1 cellular context compared by ENCODE assay signal in the genomic region with DNA sequence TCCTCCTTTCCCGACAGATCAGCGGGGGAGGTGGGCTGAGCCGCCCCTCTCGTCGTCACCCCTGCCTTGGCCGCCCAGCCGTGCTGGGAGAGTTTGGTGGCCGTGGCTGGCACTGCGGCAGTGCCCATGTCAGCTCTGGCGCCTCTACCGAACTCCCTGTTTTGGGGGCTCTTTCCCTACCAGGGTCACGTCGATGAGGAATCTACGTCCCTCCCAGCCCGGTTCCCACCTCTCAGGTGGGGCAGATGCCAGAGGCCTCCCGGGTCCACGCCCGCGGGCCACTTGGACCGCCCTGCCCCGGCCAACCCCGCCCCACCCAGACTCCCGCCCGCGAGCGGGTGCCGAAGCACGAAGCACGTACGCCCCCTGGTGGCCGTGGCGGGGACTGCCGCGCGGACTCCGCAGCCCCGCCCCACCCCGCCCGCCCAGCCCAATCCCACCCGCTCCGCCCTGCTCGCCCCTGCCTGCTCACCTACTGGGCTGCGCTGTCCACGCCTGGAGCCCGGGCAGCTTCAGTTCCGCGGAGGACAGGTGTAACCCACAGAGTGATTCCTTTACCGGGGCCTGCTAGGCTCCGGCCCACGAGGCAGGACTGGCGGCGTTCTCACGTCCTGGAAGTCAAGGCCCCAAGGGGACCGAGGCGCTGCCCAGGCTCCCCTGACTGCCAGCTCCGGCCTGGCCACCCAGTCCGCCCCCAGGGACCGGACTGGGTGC.
TF ChIP-seq lines count a peak whose summit lies in the region.

No MANE protein-coding gene starts in this region.

TF ChIP-seq in GM12878, 131 proteins besides CTCF, POLR2A, EP300 and RAD21 (continued from another document and continues in another):
- TF ChIP-seq, protein P1, sequence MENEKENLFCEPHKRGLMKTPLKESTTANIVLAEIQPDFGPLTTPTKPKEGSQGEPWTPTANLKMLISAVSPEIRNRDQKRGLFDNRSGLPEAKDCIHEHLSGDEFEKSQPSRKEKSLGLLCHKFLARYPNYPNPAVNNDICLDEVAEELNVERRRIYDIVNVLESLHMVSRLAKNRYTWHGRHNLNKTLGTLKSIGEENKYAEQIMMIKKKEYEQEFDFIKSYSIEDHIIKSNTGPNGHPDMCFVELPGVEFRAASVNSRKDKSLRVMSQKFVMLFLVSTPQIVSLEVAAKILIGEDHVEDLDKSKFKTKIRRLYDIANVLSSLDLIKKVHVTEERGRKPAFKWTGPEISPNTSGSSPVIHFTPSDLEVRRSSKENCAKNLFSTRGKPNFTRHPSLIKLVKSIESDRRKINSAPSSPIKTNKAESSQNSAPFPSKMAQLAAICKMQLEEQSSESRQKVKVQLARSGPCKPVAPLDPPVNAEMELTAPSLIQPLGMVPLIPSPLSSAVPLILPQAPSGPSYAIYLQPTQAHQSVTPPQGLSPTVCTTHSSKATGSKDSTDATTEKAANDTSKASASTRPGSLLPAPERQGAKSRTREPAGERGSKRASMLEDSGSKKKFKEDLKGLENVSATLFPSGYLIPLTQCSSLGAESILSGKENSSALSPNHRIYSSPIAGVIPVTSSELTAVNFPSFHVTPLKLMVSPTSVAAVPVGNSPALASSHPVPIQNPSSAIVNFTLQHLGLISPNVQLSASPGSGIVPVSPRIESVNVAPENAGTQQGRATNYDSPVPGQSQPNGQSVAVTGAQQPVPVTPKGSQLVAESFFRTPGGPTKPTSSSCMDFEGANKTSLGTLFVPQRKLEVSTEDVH (IDR thresholded peaks at IDR 0.05; ENCODE audit: low read depth, partially characterized antibody) = no peak
- TF ChIP-seq ZNF384 (IDR thresholded peaks at IDR 0.05; ENCODE audit: borderline replicate concordance, low read depth, low read length) (no peak), RFX5 (IDR thresholded peaks at IDR 0.05; ENCODE audit: low read depth, low read length) (no peak), SRF (IDR thresholded peaks at IDR 0.05; ENCODE audit: low read depth in 2 of 2, low read length in 2 of 2) (no peak), IKZF1 (conservative IDR thresholded peaks at IDR 0.05) (peak; percentile 41; the same call in 1 of the 2 replicates), BHLHE40 (IDR thresholded peaks at IDR 0.05; ENCODE audit: borderline replicate concordance in 1 of 2, low read depth in 2 of 2, low read length in 1 of 2) (no peak), ZNF622 (IDR thresholded peaks at IDR 0.05) (no peak), RCOR1 (conservative IDR thresholded peaks at IDR 0.05; ENCODE audit: low read depth, low read length) (no peak), TBL1XR1 (IDR thresholded peaks at IDR 0.05; ENCODE audit: low read depth, low read length) (no peak), GATAD2B (conservative IDR thresholded peaks at IDR 0.05; ENCODE audit: low read depth) (peak; percentile 84), HDAC2 (IDR thresholded peaks at IDR 0.05) (no peak), NR2F1 (conservative IDR thresholded peaks at IDR 0.05) (peak; percentile 55; the same call in 1 of the 2 replicates), NR2C1 (IDR thresholded peaks at IDR 0.05) (no peak), NRF1 (conservative IDR thresholded peaks at IDR 0.05; ENCODE audit: low read depth, low read length) (no peak), MEF2A (IDR thresholded peaks at IDR 0.05; ENCODE audit: insufficient read depth, low read depth, low read length) (no peak), ZSCAN29 (IDR thresholded peaks at IDR 0.05) (no peak), HDGF (IDR thresholded peaks at IDR 0.05) (no peak)
- TF ChIP-seq, protein P2, sequence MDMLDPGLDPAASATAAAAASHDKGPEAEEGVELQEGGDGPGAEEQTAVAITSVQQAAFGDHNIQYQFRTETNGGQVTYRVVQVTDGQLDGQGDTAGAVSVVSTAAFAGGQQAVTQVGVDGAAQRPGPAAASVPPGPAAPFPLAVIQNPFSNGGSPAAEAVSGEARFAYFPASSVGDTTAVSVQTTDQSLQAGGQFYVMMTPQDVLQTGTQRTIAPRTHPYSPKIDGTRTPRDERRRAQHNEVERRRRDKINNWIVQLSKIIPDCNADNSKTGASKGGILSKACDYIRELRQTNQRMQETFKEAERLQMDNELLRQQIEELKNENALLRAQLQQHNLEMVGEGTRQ (IDR thresholded peaks at IDR 0.05; ENCODE audit: borderline replicate concordance, low read depth, low read length) = no peak
- TF ChIP-seq, protein P3, sequence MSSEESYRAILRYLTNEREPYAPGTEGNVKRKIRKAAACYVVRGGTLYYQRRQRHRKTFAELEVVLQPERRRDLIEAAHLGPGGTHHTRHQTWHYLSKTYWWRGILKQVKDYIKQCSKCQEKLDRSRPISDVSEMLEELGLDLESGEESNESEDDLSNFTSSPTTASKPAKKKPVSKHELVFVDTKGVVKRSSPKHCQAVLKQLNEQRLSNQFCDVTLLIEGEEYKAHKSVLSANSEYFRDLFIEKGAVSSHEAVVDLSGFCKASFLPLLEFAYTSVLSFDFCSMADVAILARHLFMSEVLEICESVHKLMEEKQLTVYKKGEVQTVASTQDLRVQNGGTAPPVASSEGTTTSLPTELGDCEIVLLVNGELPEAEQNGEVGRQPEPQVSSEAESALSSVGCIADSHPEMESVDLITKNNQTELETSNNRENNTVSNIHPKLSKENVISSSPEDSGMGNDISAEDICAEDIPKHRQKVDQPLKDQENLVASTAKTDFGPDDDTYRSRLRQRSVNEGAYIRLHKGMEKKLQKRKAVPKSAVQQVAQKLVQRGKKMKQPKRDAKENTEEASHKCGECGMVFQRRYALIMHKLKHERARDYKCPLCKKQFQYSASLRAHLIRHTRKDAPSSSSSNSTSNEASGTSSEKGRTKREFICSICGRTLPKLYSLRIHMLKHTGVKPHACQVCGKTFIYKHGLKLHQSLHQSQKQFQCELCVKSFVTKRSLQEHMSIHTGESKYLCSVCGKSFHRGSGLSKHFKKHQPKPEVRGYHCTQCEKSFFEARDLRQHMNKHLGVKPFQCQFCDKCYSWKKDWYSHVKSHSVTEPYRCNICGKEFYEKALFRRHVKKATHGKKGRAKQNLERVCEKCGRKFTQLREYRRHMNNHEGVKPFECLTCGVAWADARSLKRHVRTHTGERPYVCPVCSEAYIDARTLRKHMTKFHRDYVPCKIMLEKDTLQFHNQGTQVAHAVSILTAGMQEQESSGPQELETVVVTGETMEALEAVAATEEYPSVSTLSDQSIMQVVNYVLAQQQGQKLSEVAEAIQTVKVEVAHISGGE (CRISPR knock-in tag; IDR thresholded peaks at IDR 0.05) = no peak
- TF ChIP-seq, protein P4, sequence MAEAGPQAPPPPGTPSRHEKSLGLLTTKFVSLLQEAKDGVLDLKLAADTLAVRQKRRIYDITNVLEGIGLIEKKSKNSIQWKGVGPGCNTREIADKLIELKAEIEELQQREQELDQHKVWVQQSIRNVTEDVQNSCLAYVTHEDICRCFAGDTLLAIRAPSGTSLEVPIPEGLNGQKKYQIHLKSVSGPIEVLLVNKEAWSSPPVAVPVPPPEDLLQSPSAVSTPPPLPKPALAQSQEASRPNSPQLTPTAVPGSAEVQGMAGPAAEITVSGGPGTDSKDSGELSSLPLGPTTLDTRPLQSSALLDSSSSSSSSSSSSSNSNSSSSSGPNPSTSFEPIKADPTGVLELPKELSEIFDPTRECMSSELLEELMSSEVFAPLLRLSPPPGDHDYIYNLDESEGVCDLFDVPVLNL (IDR thresholded peaks at IDR 0.05; ENCODE audit: low read depth, low read length) = no peak
- TF ChIP-seq, protein P5, sequence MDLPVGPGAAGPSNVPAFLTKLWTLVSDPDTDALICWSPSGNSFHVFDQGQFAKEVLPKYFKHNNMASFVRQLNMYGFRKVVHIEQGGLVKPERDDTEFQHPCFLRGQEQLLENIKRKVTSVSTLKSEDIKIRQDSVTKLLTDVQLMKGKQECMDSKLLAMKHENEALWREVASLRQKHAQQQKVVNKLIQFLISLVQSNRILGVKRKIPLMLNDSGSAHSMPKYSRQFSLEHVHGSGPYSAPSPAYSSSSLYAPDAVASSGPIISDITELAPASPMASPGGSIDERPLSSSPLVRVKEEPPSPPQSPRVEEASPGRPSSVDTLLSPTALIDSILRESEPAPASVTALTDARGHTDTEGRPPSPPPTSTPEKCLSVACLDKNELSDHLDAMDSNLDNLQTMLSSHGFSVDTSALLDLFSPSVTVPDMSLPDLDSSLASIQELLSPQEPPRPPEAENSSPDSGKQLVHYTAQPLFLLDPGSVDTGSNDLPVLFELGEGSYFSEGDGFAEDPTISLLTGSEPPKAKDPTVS (IDR thresholded peaks at IDR 0.05; ENCODE audit: low read depth, low read length) = no peak
- TF ChIP-seq, protein P6, sequence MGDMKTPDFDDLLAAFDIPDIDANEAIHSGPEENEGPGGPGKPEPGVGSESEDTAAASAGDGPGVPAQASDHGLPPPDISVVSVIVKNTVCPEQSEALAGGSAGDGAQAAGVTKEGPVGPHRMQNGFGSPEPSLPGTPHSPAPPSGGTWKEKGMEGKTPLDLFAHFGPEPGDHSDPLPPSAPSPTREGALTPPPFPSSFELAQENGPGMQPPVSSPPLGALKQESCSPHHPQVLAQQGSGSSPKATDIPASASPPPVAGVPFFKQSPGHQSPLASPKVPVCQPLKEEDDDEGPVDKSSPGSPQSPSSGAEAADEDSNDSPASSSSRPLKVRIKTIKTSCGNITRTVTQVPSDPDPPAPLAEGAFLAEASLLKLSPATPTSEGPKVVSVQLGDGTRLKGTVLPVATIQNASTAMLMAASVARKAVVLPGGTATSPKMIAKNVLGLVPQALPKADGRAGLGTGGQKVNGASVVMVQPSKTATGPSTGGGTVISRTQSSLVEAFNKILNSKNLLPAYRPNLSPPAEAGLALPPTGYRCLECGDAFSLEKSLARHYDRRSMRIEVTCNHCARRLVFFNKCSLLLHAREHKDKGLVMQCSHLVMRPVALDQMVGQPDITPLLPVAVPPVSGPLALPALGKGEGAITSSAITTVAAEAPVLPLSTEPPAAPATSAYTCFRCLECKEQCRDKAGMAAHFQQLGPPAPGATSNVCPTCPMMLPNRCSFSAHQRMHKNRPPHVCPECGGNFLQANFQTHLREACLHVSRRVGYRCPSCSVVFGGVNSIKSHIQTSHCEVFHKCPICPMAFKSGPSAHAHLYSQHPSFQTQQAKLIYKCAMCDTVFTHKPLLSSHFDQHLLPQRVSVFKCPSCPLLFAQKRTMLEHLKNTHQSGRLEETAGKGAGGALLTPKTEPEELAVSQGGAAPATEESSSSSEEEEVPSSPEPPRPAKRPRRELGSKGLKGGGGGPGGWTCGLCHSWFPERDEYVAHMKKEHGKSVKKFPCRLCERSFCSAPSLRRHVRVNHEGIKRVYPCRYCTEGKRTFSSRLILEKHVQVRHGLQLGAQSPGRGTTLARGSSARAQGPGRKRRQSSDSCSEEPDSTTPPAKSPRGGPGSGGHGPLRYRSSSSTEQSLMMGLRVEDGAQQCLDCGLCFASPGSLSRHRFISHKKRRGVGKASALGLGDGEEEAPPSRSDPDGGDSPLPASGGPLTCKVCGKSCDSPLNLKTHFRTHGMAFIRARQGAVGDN (IDR thresholded peaks at IDR 0.05) = no peak
- TF ChIP-seq, protein P7, sequence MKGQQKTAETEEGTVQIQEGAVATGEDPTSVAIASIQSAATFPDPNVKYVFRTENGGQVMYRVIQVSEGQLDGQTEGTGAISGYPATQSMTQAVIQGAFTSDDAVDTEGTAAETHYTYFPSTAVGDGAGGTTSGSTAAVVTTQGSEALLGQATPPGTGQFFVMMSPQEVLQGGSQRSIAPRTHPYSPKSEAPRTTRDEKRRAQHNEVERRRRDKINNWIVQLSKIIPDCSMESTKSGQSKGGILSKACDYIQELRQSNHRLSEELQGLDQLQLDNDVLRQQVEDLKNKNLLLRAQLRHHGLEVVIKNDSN (IDR thresholded peaks at IDR 0.05; ENCODE audit: borderline replicate concordance, extremely low read length, insufficient read depth, low read depth, low read length) = no peak
- TF ChIP-seq, protein P8, sequence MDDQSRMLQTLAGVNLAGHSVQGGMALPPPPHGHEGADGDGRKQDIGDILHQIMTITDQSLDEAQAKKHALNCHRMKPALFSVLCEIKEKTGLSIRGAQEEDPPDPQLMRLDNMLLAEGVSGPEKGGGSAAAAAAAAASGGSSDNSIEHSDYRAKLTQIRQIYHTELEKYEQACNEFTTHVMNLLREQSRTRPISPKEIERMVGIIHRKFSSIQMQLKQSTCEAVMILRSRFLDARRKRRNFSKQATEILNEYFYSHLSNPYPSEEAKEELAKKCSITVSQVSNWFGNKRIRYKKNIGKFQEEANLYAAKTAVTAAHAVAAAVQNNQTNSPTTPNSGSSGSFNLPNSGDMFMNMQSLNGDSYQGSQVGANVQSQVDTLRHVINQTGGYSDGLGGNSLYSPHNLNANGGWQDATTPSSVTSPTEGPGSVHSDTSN (IDR thresholded peaks at IDR 0.05; ENCODE audit: insufficient replicate concordance, low read depth, low read length) = no peak
- TF ChIP-seq, protein P9, sequence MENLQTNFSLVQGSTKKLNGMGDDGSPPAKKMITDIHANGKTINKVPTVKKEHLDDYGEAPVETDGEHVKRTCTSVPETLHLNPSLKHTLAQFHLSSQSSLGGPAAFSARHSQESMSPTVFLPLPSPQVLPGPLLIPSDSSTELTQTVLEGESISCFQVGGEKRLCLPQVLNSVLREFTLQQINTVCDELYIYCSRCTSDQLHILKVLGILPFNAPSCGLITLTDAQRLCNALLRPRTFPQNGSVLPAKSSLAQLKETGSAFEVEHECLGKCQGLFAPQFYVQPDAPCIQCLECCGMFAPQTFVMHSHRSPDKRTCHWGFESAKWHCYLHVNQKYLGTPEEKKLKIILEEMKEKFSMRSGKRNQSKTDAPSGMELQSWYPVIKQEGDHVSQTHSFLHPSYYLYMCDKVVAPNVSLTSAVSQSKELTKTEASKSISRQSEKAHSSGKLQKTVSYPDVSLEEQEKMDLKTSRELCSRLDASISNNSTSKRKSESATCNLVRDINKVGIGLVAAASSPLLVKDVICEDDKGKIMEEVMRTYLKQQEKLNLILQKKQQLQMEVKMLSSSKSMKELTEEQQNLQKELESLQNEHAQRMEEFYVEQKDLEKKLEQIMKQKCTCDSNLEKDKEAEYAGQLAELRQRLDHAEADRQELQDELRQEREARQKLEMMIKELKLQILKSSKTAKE (IDR thresholded peaks at IDR 0.05; ENCODE audit: low read depth, poor library complexity, severe bottlenecking) = no peak
- TF ChIP-seq, protein P10, sequence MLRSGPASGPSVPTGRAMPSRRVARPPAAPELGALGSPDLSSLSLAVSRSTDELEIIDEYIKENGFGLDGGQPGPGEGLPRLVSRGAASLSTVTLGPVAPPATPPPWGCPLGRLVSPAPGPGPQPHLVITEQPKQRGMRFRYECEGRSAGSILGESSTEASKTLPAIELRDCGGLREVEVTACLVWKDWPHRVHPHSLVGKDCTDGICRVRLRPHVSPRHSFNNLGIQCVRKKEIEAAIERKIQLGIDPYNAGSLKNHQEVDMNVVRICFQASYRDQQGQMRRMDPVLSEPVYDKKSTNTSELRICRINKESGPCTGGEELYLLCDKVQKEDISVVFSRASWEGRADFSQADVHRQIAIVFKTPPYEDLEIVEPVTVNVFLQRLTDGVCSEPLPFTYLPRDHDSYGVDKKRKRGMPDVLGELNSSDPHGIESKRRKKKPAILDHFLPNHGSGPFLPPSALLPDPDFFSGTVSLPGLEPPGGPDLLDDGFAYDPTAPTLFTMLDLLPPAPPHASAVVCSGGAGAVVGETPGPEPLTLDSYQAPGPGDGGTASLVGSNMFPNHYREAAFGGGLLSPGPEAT (IDR thresholded peaks at IDR 0.05; ENCODE audit: low read depth) = no peak
